27 cellular contexts compared by ENCODE assay signal in the genomic region with DNA sequence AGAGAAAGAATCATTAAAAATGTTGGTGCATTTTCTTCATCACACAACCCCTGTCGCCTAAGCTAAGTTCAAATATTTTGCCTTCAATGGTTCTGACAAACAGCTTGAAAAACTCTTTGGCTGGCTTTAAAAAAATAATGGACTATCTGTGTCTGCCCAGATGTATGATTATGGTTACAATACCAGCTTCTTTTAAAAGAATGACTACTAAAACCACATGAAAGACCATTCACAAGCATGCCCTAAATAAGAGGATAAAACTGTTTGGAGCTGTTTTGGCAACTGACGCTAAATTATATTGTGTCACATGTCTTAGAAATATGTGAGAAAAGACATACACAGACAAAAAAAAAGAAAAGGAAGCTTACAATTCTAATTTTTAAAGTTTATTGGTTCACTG. TPM values are rescaled to one million over a fixed set of nuclear protein-coding genes. Genes with fewer than 3 reads are reported as not detected.
"Had no signal": no experiment of that assay in that cellular context is flagged by ENCODE, and none has a peak within 500 bp of the region (broad histone marks: within the 10 kb centered on the region; RNA-seq: fewer than 3 reads in every experiment).

No MANE protein-coding gene starts in this region.

- ATAC-seq: activated CD8-positive, alpha-beta memory T cell treated with anti-CD3 and anti-CD28 coated beads, Interleukin-2, amount 10 ng/mL, durations not matched to agents 7 days and 5 days; activated CD8-positive, alpha-beta T cell treated with anti-CD3 and anti-CD28 coated beads, Interleukin-2, amount 10 ng/mL, durations not matched to agents 7 days and 5 days; activated naive CD8-positive, alpha-beta T cell treated with anti-CD3 and anti-CD28 coated beads, Interleukin-2, amount 50 U/mL, for 24 hours; body of pancreas had no signal

- DNase-seq: activated B cell treated with CpG ODN at 0.5 μM for 24 hours; activated CD4-positive, alpha-beta memory T cell treated with anti-CD3 and anti-CD28 coated beads for 36 hours; activated CD4-positive, alpha-beta T cell treated with anti-CD3 and anti-CD28 coated beads for 4 hours; activated CD4-positive, alpha-beta T cell treated with anti-CD3 and anti-CD28 coated beads, Interleukin-2, amount 10 ng/mL, durations not matched to agents 24 days and 14 days; activated CD4-positive, alpha-beta T cell treated with anti-CD3 and anti-CD28 coated beads, Interleukin-2, amount 50 U/mL, for 1 hour; activated CD4-positive, alpha-beta T cell treated with anti-CD3 and anti-CD28 coated beads, Interleukin-2, amount 50 U/mL, for 4 hours; activated CD4-positive, CD25-positive, alpha-beta regulatory T cell treated with anti-CD3 and anti-CD28 coated beads, Interleukin-2, amount 50 U/mL, for 72 hours; activated CD8-positive, alpha-beta memory T cell treated with anti-CD3 and anti-CD28 coated beads for 24 hours; activated CD8-positive, alpha-beta memory T cell treated with anti-CD3 and anti-CD28 coated beads, Interleukin-2, amount 10 ng/mL, durations not matched to agents 7 days and 5 days; activated CD8-positive, alpha-beta memory T cell treated with anti-CD3 and anti-CD28 coated beads, Interleukin-2, amount 50 U/mL, for 48 hours; activated CD8-positive, alpha-beta T cell treated with anti-CD3 and anti-CD28 coated beads, Interleukin-2, amount 10 ng/mL, durations not matched to agents 7 days and 5 days; activated effector memory CD4-positive, alpha-beta T cell treated with Interleukin-2 at 50 U/mL for 16 hours; activated gamma-delta T cell; activated naive CD4-positive, alpha-beta T cell treated with anti-CD3 and anti-CD28 coated beads, Interleukin-2, amount 10 ng/mL, durations not matched to agents 7 days and 5 days; activated naive CD4-positive, alpha-beta T cell treated with Interleukin-2 at 50 U/mL for 16 hours; activated naive CD8-positive, alpha-beta T cell treated with anti-CD3 and anti-CD28 coated beads, Interleukin-2, amount 10 ng/mL, durations not matched to agents 7 days and 5 days; activated naive CD8-positive, alpha-beta T cell treated with anti-CD3 and anti-CD28 coated beads, Interleukin-2, amount 50 U/mL, for 24 hours; activated T-cell treated with anti-CD3 and anti-CD28 coated beads, Interleukin-2, amount 50 U/mL, for 24 hours; activated T-cell treated with anti-CD3 and anti-CD28 coated beads, Interleukin-2, amount 50 U/mL, for 48 hours; amygdala; anterior cingulate cortex; body of pancreas; brain microvascular endothelial cell; central memory CD4-positive, alpha-beta T cell; T-helper 2 cell; T-helper 9 cell had no signal

RNA-seq across cellular contexts. Expression of a gene that starts 23.7 kb away (rescaled TPM):
- total RNA-seq: activated B cell treated with CpG ODN at 0.5 μM for 24 hours; activated CD4-positive, alpha-beta memory T cell treated with anti-CD3 and anti-CD28 coated beads for 36 hours; activated CD4-positive, alpha-beta T cell treated with anti-CD3 and anti-CD28 coated beads, Interleukin-2, amount 10 ng/mL, durations not matched to agents 24 days and 14 days; activated CD8-positive, alpha-beta memory T cell treated with anti-CD3 and anti-CD28 coated beads, Interleukin-2, amount 10 ng/mL, durations not matched to agents 7 days and 5 days; activated CD8-positive, alpha-beta T cell treated with anti-CD3 and anti-CD28 coated beads, Interleukin-2, amount 10 ng/mL, durations not matched to agents 7 days and 5 days; activated naive CD8-positive, alpha-beta T cell treated with anti-CD3 and anti-CD28 coated beads, Interleukin-2, amount 10 ng/mL, durations not matched to agents 7 days and 5 days; activated T-helper 2 cell treated with anti-CD3 and anti-CD28 coated beads, Interferon-gamma antibody, Interleukin-2, Interleukin-4, amounts not matched to agents 10 μg/mL and 5 μg/mL and 100 μg/mL, durations not matched to agents 14 hours and 24 hours and 36 hours had no signal
